10 cellular contexts compared by ENCODE assay signal in genomic region chr19:2488405-2488941, GRCh38. TPM values are rescaled to one million over a fixed set of nuclear protein-coding genes. Genes with fewer than 3 reads are reported as not detected.
A peak's percentile ranks its signal among the peaks of the same experiment; 100 is the strongest.
DNase-seq lines count a peak whose midpoint lies in the region; FAIRE-seq and TF ChIP-seq lines count a peak whose summit lies in the region.
"Had no signal": no experiment of that assay in that cellular context is flagged by ENCODE, and none has a peak within 500 bp of the region (broad histone marks: within the 10 kb centered on the region; RNA-seq: fewer than 3 reads in every experiment).

No MANE protein-coding gene starts in this region.

- FAIRE-seq in H1 (lab: Jason Lieb, UNC) = no peak
- FAIRE-seq: colon had no signal

- DNase-seq in breast epithelium (ENCODE audit: low spot score in 2 of 2) = no peak
- no peak for DNase-seq in mammary epithelial cell
- no peak for DNase-seq in H1 (ENCODE audit: low read depth in 1 of 2, low spot score in 2 of 2)
- no peak for DNase-seq in NCI-H748 (lab: John Stamatoyannopoulos, UW; ENCODE audit: unreplicated experiment)
- no peak for DNase-seq in central memory CD4-positive, alpha-beta T cell
- DNase-seq in NCI-H446 treated with DMSO at 0.1 percent for 48 hours (lab: John Stamatoyannopoulos, UW) = no peak
- DNase-seq: Caco-2 had no signal

- H3K27me3 ChIP-seq in breast epithelium (no peaks in the 10 kb centered on the region), mammary epithelial cell (ENCODE audit: insufficient read depth, low read length) (no peaks in the 10 kb centered on the region), H1 (replicated peaks in 1 of 4; ENCODE audit: control insufficient read depth in 3 of 4, extremely low read depth in 1 of 4, insufficient read depth in 3 of 4, low read length in 3 of 4) (peaks cover 15 to 44% (median 30%) of the 10 kb centered on the region in 4 experiments), muscle layer of duodenum (ENCODE audit: low read depth, low read length) (no peaks in the 10 kb centered on the region)

- H3K23me2 ChIP-seq in H1 (ENCODE audit: low read depth, low read length) = peaks cover 12% of the 10 kb centered on the region; the same call in 1 of the 2 replicates

- dilution Hi-C loops in mammary epithelial cell (cut with HindIII; ENCODE audit: low sequenced_read_pairs) = no loop called here

- no peak overlapping the region for H4K8ac ChIP-seq in H1 (ENCODE audit: extremely low read depth, insufficient read depth, low read length)

- H3K27ac ChIP-seq in breast epithelium (peak overlapping the region in 1 of 2 donors; percentile 63), mammary epithelial cell (ENCODE audit: insufficient read depth, low read depth, low read length) (no peak overlapping the region), H1 (ENCODE audit: low read depth, low read length) (no peak overlapping the region), muscle layer of duodenum (ENCODE audit: low read length) (no peak overlapping the region), urinary bladder (ENCODE audit: low read depth) (peak overlapping the region; percentile 28)

- no peaks in the 10 kb centered on the region for H4K20me1 ChIP-seq in mammary epithelial cell (ENCODE audit: insufficient read depth, low read length)
- peaks cover 2 to 3% of the 10 kb centered on the region in 2 experiments for H4K20me1 ChIP-seq in H1 (replicated peaks in 1 of 2; ENCODE audit: control insufficient read depth in 1 of 2, insufficient read depth in 2 of 2, low read length in 2 of 2)

- POLR2A ChIA-PET in H1 (lab: Charles Lee; ENCODE audit: partially characterized antibody) = interaction anchor here (0.7 to 16.3 kb wide), 6 partner anchors 9 to 53 kb away, joined by 3 to 216 read pairs (median 4); partner anchors contain the start of gene GADD45B

- H3K56ac ChIP-seq in H1 (replicated peaks; ENCODE audit: insufficient read length, low read depth, low read length) = no peak overlapping the region

- H3K4me3 ChIP-seq in breast epithelium = peak overlapping the region; percentile 43 to 68 (median 45)
- no peak overlapping the region for H3K4me3 ChIP-seq in mammary epithelial cell (replicated peaks in 1 of 3; ENCODE audit: insufficient read depth in 1 of 3, low read depth in 2 of 3, low read length in 3 of 3)
- H3K4me3 ChIP-seq in H1 (ENCODE audit: extremely low read depth in 1 of 4, insufficient read depth in 2 of 4, low read depth in 3 of 4, low read length in 4 of 4) = peak overlapping the region; percentile 16 to 61 (median 30); a peak in 7 of 8 replicates
- peak overlapping the region; percentile 26 to 61 for H3K4me3 ChIP-seq in muscle layer of duodenum (ENCODE audit: low read depth in 1 of 2, low read length in 2 of 2)
- no peak overlapping the region for H3K4me3 ChIP-seq in urinary bladder (ENCODE audit: low read depth, low read length)

- CTCF ChIA-PET in mammary epithelial cell (lab: Charles Lee; ENCODE audit: low non-redundant PET) = no interaction called here
- CTCF ChIA-PET in H1 (lab: Charles Lee; ENCODE audit: partially characterized antibody) = interaction anchor here (0.8 to 1.5 kb wide), 3 partner anchors 9 to 148 kb away, joined by 3 to 7 read pairs (median 3); no protein-coding TSS in a partner anchor

- H3K18ac ChIP-seq in H1 (ENCODE audit: extremely low read depth, low read length) = no peak overlapping the region

- in situ Hi-C loops in mammary epithelial cell (cut with MboI; ENCODE audit: low sequenced_read_pairs in 2 of 2) = no loop called here

- no peak overlapping the region for H3K4ac ChIP-seq in H1 (replicated peaks; ENCODE audit: insufficient read length, low read depth, low read length)

- peak overlapping the region; percentile 98; the same call in 1 of the 2 replicates for H2BK12ac ChIP-seq in H1 (ENCODE audit: low read depth, low read length)

- H2BK5ac ChIP-seq in H1 (ENCODE audit: low read depth, low read length) = no peak overlapping the region

- TF ChIP-seq RAD21 in H1 (IDR thresholded peaks at IDR 0.05 in 1 of 2, conservative IDR thresholded peaks at IDR 0.05 in 1 of 2; ENCODE audit: low read depth in 2 of 2, low read length in 2 of 2) = no peak

- no peak for TF ChIP-seq CTCF in breast epithelium (IDR thresholded peaks at IDR 0.05)
- no peak for TF ChIP-seq CTCF in mammary epithelial cell (conservative IDR thresholded peaks at IDR 0.05 in 1 of 2, IDR thresholded peaks at IDR 0.05 in 1 of 2; ENCODE audit: extremely low read depth in 1 of 2, insufficient read depth in 1 of 2, low read depth in 1 of 2, low read length in 2 of 2)
- TF ChIP-seq CTCF in H1 (IDR thresholded peaks at IDR 0.05; ENCODE audit: control extremely low read depth in 1 of 3, insufficient read depth in 1 of 3, low read depth in 1 of 3, low read length in 3 of 3) = no peak

- no peak overlapping the region for H3K23ac ChIP-seq in H1 (ENCODE audit: insufficient read length)

- no peak overlapping the region for H4K5ac ChIP-seq in H1 (ENCODE audit: insufficient read length, low read depth, low read length)

- H3K4me1 ChIP-seq in breast epithelium (peaks cover 0 to 20% of the 10 kb centered on the region in 2 donors), mammary epithelial cell (ENCODE audit: insufficient read depth, low read length) (peaks cover 23% of the 10 kb centered on the region), H1 (replicated peaks in 1 of 4; ENCODE audit: control insufficient read depth in 3 of 4, insufficient read depth in 4 of 4, low read length in 3 of 4) (peaks cover 0 to 10% (median 6%) of the 10 kb centered on the region in 4 experiments; a peak in 6 of 7 replicates), muscle layer of duodenum (ENCODE audit: control insufficient read depth in 1 of 2, insufficient read depth in 2 of 2, low read length in 2 of 2) (peaks cover 4 to 22% of the 10 kb centered on the region in 2 donors), urinary bladder (ENCODE audit: insufficient read depth) (no peaks in the 10 kb centered on the region)

- no CpG with 5 or more reads among the region's 32 CpGs for WGBS in mammary epithelial cell (ENCODE audit: low coverage, missing lambda C conversion rate)
- WGBS in H1 (ENCODE audit: extremely low coverage in 1 of 2, insufficient coverage in 1 of 2, insufficient read length in 1 of 2, insufficient replicate concordance in 2 of 2, low coverage in 1 of 2, low lambda C conversion rate in 2 of 2, missing lambda C conversion rate in 1 of 2), 2 experiments = 23% methylated on average over 8 of the region's 32 CpGs; no CpG with 5 or more reads in 1 of the 2 experiments
- WGBS in urinary bladder = 13% methylated on average over 32 of the region's 32 CpGs

- no peak overlapping the region for H3K14ac ChIP-seq in H1 (ENCODE audit: insufficient read length)

- intact Hi-C loops in breast epithelium (cut with DNase I; ENCODE audit: low total_unique reads) = no loop called here
- intact Hi-C loops in mammary epithelial cell (cut with micrococcal nuclease) = no loop called here

- H3K79me2 ChIP-seq in mammary epithelial cell (ENCODE audit: insufficient read depth, low read length) (no peaks in the 10 kb centered on the region), H1 (ENCODE audit: control insufficient read depth in 1 of 2, insufficient read depth in 2 of 2, low read length in 2 of 2) (no peaks in the 10 kb centered on the region)

- no peak for TF ChIP-seq POLR2A in breast epithelium (IDR thresholded peaks at IDR 0.05)
- no peak for TF ChIP-seq POLR2A in H1 (IDR thresholded peaks at IDR 0.05; ENCODE audit: control extremely low read depth in 1 of 2, low read depth in 2 of 2, low read length in 2 of 2)

- no peak overlapping the region for H2AFZ ChIP-seq in mammary epithelial cell (ENCODE audit: low read depth, low read length)
- no peak overlapping the region for H2AFZ ChIP-seq in H1 (ENCODE audit: low read length)

- H3K9me3 ChIP-seq in breast epithelium (peaks cover 2 to 4% of the 10 kb centered on the region in 2 donors), mammary epithelial cell (replicated peaks; ENCODE audit: insufficient read depth, low read length) (no peaks in the 10 kb centered on the region), H1 (ENCODE audit: insufficient read depth in 2 of 2, low read depth in 1 of 2, low read length in 1 of 2) (0 out of 4 replicates have a peak, but pooled peaks cover 0 to 3% of the 10 kb centered on the region in 2 experiments), muscle layer of duodenum (ENCODE audit: control insufficient read depth in 1 of 2, low read length in 2 of 2) (no peaks in the 10 kb centered on the region)
- H3K9me3 ChIP-seq: Caco-2 had no signal

- H3K36me3 ChIP-seq in breast epithelium (no peaks in the 10 kb centered on the region), mammary epithelial cell (ENCODE audit: insufficient read depth, low read length) (no peaks in the 10 kb centered on the region), H1 (ENCODE audit: control insufficient read depth in 2 of 4, insufficient read depth in 4 of 4, low read length in 3 of 4) (no peaks in the 10 kb centered on the region), muscle layer of duodenum (ENCODE audit: control insufficient read depth in 1 of 2, insufficient read depth in 2 of 2, low read length in 2 of 2) (no peaks in the 10 kb centered on the region), urinary bladder (ENCODE audit: insufficient read depth) (no peaks in the 10 kb centered on the region)

- peak overlapping the region; percentile 88; the same call in 1 of the 2 replicates for H2BK15ac ChIP-seq in H1 (ENCODE audit: low read length)

- H2BK20ac ChIP-seq in H1 (ENCODE audit: low read length) = no peak overlapping the region

- H3K9ac ChIP-seq in mammary epithelial cell (ENCODE audit: insufficient read depth, low read length) = no peak overlapping the region
- no peak overlapping the region for H3K9ac ChIP-seq in H1 (replicated peaks in 1 of 4; ENCODE audit: extremely low read depth in 1 of 4, low read depth in 3 of 4, low read length in 3 of 4)

- H3K4me2 ChIP-seq in mammary epithelial cell (ENCODE audit: insufficient read depth, low read depth, low read length) = no peak overlapping the region
- peak overlapping the region; percentile 59 to 77 for H3K4me2 ChIP-seq in H1 (ENCODE audit: insufficient read depth in 1 of 2, low read depth in 2 of 2, low read length in 2 of 2)

- no TSS peak for BruUV-seq in mammary epithelial cell (replicated peaks; lab: Mats Ljungman, UMichigan)

- no peak overlapping the region for H2BK120ac ChIP-seq in H1 (replicated peaks; ENCODE audit: low read depth, low read length)

- no peaks in the 10 kb centered on the region for H3K79me1 ChIP-seq in H1 (ENCODE audit: low read depth, low read length)

- H2AK5ac ChIP-seq in H1 (ENCODE audit: low read depth, low read length) = no peak overlapping the region

- H4K91ac ChIP-seq in H1 (replicated peaks; ENCODE audit: insufficient read length, low read length) = no peak overlapping the region

- TF ChIP-seq EP300 in H1 (IDR thresholded peaks at IDR 0.05; ENCODE audit: borderline replicate concordance in 1 of 2, low read depth in 2 of 2, low read length in 2 of 2) = no peak

RNA-seq across cellular contexts. Expression of gene GADD45B, which starts 12.5 kb away (rescaled TPM):
- total RNA-seq in breast epithelium = 100 to 1,000 TPM; 136 to 301 (median 172) TPM
- 10 to 100 TPM; 18.0 to 83.9 TPM for total RNA-seq in mammary epithelial cell
- polyA plus RNA-seq in mammary epithelial cell = 28.3 TPM
- polyA minus RNA-seq in mammary epithelial cell = 38.9 TPM
- total RNA-seq in H1 (2021; fragmentation: NEBNext Ultra II Directional; extraction: Animal tissue kit (Norgen Biotek cat#: 25700)) = 11.0 and 11.4 TPM in 2 replicates
- polyA plus RNA-seq in H1 (2011; rRNA removed) = 7.4 and 12.1 TPM in 2 replicates
- polyA plus RNA-seq in H1 (2011; cell fraction: cytosol; rRNA removed) = 12.6 TPM
- polyA plus RNA-seq in H1 (2011; cell fraction: nucleus; rRNA removed) = 18.4 TPM
- 4.8 to 6.5 TPM (median 5.8 TPM) in 4 replicates for polyA plus RNA-seq in H1 (2012, experiment 1 of 2)
- polyA plus RNA-seq in H1 (2012, experiment 2 of 2) = 5.3 TPM
- polyA plus RNA-seq in H1 (2013, experiment 1 of 2) = 7.8 TPM
- polyA plus RNA-seq in H1 (2013, experiment 2 of 2) = 8.5 TPM
- 7.5 and 8.3 TPM in 2 replicates for polyA minus RNA-seq in H1 (2011; rRNA and poly(A)+ RNA removed)
- polyA minus RNA-seq in H1 (2011; cell fraction: cytosol; rRNA and poly(A)+ RNA removed) = 13.9 TPM
- polyA minus RNA-seq in H1 (2011; cell fraction: nucleus; rRNA and poly(A)+ RNA removed) = 47.7 TPM
- total RNA-seq in urinary bladder = 23.2 TPM
- 163 TPM for polyA plus RNA-seq in urinary bladder

RNA-seq across cellular contexts. Expression of gene LMNB2, which starts 31.7 kb away (rescaled TPM):
- 10 to 100 TPM; 13.1 to 25.2 (median 15.7) TPM for total RNA-seq in breast epithelium
- 100 to 1,000 TPM in 1 of 2 donors, 10 to 100 TPM in 1; 42.0 to 108 TPM for total RNA-seq in mammary epithelial cell
- polyA plus RNA-seq in mammary epithelial cell = 78.9 TPM
- 98.4 TPM for polyA minus RNA-seq in mammary epithelial cell
- 177 and 179 TPM in 2 replicates for total RNA-seq in H1 (2021; fragmentation: NEBNext Ultra II Directional; extraction: Animal tissue kit (Norgen Biotek cat#: 25700))
- 287 and 360 TPM in 2 replicates for polyA plus RNA-seq in H1 (2011; rRNA removed)
- 196 TPM for polyA plus RNA-seq in H1 (2011; cell fraction: cytosol; rRNA removed)
- polyA plus RNA-seq in H1 (2011; cell fraction: nucleus; rRNA removed) = 187 TPM
- 154 to 165 TPM (median 162 TPM) in 4 replicates for polyA plus RNA-seq in H1 (2012, experiment 1 of 2)
- 174 TPM for polyA plus RNA-seq in H1 (2012, experiment 2 of 2)
- 97.9 TPM for polyA plus RNA-seq in H1 (2013, experiment 1 of 2)
- polyA plus RNA-seq in H1 (2013, experiment 2 of 2) = 98.3 TPM
- 105 and 122 TPM in 2 replicates for polyA minus RNA-seq in H1 (2011; rRNA and poly(A)+ RNA removed)
- 69.9 TPM for polyA minus RNA-seq in H1 (2011; cell fraction: cytosol; rRNA and poly(A)+ RNA removed)
- 36.0 TPM for polyA minus RNA-seq in H1 (2011; cell fraction: nucleus; rRNA and poly(A)+ RNA removed)
- 33.4 TPM for total RNA-seq in urinary bladder
- polyA plus RNA-seq in urinary bladder = 22.2 TPM

Comparison
In these comparisons a context has a peak if more than half of its experiments do, and no peak if none do; other contexts are left out.
1. H3K4me3 ChIP-seq: peak in breast epithelium (3 of 3), H1 (4 of 4) and muscle layer of duodenum (2 of 2); none in mammary epithelial cell (0 of 3) and urinary bladder (single experiment).